1 cellular context compared by ENCODE assay signal in genomic region chr18:41576643-41577042, GRCh38.
TF ChIP-seq lines count a peak whose summit lies in the region.

No MANE protein-coding gene starts in this region.

TF ChIP-seq in GM23338, 12 proteins besides CTCF, POLR2A, EP300 and RAD21 (continued from another document):
- TF ChIP-seq, protein P1, sequence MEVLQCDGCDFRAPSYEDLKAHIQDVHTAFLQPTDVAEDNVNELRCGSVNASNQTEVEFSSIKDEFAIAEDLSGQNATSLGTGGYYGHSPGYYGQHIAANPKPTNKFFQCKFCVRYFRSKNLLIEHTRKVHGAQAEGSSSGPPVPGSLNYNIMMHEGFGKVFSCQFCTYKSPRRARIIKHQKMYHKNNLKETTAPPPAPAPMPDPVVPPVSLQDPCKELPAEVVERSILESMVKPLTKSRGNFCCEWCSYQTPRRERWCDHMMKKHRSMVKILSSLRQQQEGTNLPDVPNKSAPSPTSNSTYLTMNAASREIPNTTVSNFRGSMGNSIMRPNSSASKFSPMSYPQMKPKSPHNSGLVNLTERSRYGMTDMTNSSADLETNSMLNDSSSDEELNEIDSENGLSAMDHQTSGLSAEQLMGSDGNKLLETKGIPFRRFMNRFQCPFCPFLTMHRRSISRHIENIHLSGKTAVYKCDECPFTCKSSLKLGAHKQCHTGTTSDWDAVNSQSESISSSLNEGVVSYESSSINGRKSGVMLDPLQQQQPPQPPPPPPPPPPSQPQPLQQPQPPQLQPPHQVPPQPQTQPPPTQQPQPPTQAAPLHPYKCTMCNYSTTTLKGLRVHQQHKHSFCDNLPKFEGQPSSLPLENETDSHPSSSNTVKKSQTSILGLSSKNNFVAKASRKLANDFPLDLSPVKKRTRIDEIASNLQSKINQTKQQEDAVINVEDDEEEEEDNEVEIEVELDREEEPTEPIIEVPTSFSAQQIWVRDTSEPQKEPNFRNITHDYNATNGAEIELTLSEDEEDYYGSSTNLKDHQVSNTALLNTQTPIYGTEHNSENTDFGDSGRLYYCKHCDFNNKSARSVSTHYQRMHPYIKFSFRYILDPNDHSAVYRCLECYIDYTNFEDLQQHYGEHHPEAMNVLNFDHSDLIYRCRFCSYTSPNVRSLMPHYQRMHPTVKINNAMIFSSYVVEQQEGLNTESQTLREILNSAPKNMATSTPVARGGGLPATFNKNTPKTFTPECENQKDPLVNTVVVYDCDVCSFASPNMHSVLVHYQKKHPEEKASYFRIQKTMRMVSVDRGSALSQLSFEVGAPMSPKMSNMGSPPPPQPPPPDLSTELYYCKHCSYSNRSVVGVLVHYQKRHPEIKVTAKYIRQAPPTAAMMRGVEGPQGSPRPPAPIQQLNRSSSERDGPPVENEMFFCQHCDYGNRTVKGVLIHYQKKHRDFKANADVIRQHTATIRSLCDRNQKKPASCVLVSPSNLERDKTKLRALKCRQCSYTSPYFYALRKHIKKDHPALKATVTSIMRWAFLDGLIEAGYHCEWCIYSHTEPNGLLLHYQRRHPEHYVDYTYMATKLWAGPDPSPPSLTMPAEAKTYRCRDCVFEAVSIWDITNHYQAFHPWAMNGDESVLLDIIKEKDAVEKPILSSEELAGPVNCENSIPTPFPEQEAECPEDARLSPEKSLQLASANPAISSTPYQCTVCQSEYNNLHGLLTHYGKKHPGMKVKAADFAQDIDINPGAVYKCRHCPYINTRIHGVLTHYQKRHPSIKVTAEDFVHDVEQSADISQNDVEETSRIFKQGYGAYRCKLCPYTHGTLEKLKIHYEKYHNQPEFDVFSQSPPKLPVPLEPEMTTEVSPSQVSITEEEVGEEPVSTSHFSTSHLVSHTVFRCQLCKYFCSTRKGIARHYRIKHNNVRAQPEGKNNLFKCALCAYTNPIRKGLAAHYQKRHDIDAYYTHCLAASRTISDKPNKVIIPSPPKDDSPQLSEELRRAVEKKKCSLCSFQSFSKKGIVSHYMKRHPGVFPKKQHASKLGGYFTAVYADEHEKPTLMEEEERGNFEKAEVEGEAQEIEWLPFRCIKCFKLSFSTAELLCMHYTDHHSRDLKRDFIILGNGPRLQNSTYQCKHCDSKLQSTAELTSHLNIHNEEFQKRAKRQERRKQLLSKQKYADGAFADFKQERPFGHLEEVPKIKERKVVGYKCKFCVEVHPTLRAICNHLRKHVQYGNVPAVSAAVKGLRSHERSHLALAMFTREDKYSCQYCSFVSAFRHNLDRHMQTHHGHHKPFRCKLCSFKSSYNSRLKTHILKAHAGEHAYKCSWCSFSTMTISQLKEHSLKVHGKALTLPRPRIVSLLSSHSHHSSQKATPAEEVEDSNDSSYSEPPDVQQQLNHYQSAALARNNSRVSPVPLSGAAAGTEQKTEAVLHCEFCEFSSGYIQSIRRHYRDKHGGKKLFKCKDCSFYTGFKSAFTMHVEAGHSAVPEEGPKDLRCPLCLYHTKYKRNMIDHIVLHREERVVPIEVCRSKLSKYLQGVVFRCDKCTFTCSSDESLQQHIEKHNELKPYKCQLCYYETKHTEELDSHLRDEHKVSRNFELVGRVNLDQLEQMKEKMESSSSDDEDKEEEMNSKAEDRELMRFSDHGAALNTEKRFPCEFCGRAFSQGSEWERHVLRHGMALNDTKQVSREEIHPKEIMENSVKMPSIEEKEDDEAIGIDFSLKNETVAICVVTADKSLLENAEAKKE (CRISPR knock-in tag; IDR thresholded peaks at IDR 0.05) = no peak
- TF ChIP-seq STAT1 (IDR thresholded peaks at IDR 0.05; ENCODE audit: unreplicated experiment) (no peak), JUNB (IDR thresholded peaks at IDR 0.05; ENCODE audit: unreplicated experiment) (no peak), ZNF114 (CRISPR knock-in tag; IDR thresholded peaks at IDR 0.05) (no peak), NANOG (IDR thresholded peaks at IDR 0.05; ENCODE audit: borderline replicate concordance) (no peak)
- TF ChIP-seq, protein P2, sequence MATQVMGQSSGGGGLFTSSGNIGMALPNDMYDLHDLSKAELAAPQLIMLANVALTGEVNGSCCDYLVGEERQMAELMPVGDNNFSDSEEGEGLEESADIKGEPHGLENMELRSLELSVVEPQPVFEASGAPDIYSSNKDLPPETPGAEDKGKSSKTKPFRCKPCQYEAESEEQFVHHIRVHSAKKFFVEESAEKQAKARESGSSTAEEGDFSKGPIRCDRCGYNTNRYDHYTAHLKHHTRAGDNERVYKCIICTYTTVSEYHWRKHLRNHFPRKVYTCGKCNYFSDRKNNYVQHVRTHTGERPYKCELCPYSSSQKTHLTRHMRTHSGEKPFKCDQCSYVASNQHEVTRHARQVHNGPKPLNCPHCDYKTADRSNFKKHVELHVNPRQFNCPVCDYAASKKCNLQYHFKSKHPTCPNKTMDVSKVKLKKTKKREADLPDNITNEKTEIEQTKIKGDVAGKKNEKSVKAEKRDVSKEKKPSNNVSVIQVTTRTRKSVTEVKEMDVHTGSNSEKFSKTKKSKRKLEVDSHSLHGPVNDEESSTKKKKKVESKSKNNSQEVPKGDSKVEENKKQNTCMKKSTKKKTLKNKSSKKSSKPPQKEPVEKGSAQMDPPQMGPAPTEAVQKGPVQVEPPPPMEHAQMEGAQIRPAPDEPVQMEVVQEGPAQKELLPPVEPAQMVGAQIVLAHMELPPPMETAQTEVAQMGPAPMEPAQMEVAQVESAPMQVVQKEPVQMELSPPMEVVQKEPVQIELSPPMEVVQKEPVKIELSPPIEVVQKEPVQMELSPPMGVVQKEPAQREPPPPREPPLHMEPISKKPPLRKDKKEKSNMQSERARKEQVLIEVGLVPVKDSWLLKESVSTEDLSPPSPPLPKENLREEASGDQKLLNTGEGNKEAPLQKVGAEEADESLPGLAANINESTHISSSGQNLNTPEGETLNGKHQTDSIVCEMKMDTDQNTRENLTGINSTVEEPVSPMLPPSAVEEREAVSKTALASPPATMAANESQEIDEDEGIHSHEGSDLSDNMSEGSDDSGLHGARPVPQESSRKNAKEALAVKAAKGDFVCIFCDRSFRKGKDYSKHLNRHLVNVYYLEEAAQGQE (IDR thresholded peaks at IDR 0.05; ENCODE audit: unreplicated experiment) = no peak
TF ChIP-seq in GM23338: peak in this region for 0.
